ENCODE assay signal across 1 cellular context in genomic region chr3:142098974-142099373, GRCh38.
A peak's percentile ranks its signal among the peaks of the same experiment; 100 is the strongest.
TF ChIP-seq lines count a peak whose summit lies in the region.

No MANE protein-coding gene starts in this region.

TF ChIP-seq in K562, 482 proteins besides CTCF, POLR2A, EP300 and RAD21 (continued from another document):
- no peak for TF ChIP-seq FIP1L1 (IDR thresholded peaks at IDR 0.05; ENCODE audit: low read depth, low read length, poor library complexity, severe bottlenecking)
- TF ChIP-seq BRCA1 (IDR thresholded peaks at IDR 0.05): no peak
- TF ChIP-seq BRCA1 (CRISPR knock-in tag; IDR thresholded peaks at IDR 0.05): no peak
- TF ChIP-seq MEF2D (tag; conservative IDR thresholded peaks at IDR 0.05; ENCODE audit: low read depth): no peak
- TF ChIP-seq STAT5B (CRISPR knock-in tag; IDR thresholded peaks at IDR 0.05): no peak
- TF ChIP-seq U2AF1 (optimal IDR thresholded peaks at IDR 0.05; ENCODE audit: low read depth, low read length): no peak
- no peak for TF ChIP-seq GATAD2B (IDR thresholded peaks at IDR 0.05; ENCODE audit: borderline replicate concordance)
- TF ChIP-seq ZNF436 (CRISPR knock-in tag; IDR thresholded peaks at IDR 0.05): no peak
- no peak for TF ChIP-seq HEY1 (CRISPR knock-in tag; IDR thresholded peaks at IDR 0.05; ENCODE audit: borderline replicate concordance)
- no peak for TF ChIP-seq HMBOX1 (IDR thresholded peaks at IDR 0.05)
- TF ChIP-seq HOXB6 (CRISPR knock-in tag; IDR thresholded peaks at IDR 0.05; ENCODE audit: borderline replicate concordance): no peak
- TF ChIP-seq ETS2 (tag; IDR thresholded peaks at IDR 0.05; ENCODE audit: borderline replicate concordance, poor library complexity, severe bottlenecking): no peak
- no peak for TF ChIP-seq THAP7 (CRISPR knock-in tag; IDR thresholded peaks at IDR 0.05)
- TF ChIP-seq, protein P1, sequence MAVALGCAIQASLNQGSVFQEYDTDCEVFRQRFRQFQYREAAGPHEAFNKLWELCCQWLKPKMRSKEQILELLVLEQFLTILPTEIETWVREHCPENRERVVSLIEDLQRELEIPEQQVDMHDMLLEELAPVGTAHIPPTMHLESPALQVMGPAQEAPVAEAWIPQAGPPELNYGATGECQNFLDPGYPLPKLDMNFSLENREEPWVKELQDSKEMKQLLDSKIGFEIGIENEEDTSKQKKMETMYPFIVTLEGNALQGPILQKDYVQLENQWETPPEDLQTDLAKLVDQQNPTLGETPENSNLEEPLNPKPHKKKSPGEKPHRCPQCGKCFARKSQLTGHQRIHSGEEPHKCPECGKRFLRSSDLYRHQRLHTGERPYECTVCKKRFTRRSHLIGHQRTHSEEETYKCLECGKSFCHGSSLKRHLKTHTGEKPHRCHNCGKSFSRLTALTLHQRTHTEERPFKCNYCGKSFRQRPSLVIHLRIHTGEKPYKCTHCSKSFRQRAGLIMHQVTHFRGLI (CRISPR knock-in tag; IDR thresholded peaks at IDR 0.05): no peak
- TF ChIP-seq JUND (IDR thresholded peaks at IDR 0.05; ENCODE audit: borderline replicate concordance, low read depth, low read length): peak; percentile 92
- peak; percentile 80; the same call in 1 of the 3 replicates for TF ChIP-seq JUND (tag; IDR thresholded peaks at IDR 0.05; ENCODE audit: borderline replicate concordance, low read depth, low read length)
- no peak for TF ChIP-seq ZNF41 (CRISPR knock-in tag; conservative IDR thresholded peaks at IDR 0.05)
- no peak for TF ChIP-seq JUNB (CRISPR knock-in tag; conservative IDR thresholded peaks at IDR 0.05)
- TF ChIP-seq ATF3 (IDR thresholded peaks at IDR 0.05): peak; percentile 87
- no peak for TF ChIP-seq ATF3 (CRISPR knock-in tag; conservative IDR thresholded peaks at IDR 0.05)
- TF ChIP-seq SMARCA4 (IDR thresholded peaks at IDR 0.05): peak; percentile 83; the same call in 1 of the 2 replicates
- TF ChIP-seq SOX6 (IDR thresholded peaks at IDR 0.05): peak; percentile 69
- peak; percentile 33 for TF ChIP-seq MEIS2 (IDR thresholded peaks at IDR 0.05; ENCODE audit: partially characterized antibody)
- peak; percentile 79 for TF ChIP-seq ZEB2 (IDR thresholded peaks at IDR 0.05)
- TF ChIP-seq ZNF639 (CRISPR knock-in tag; conservative IDR thresholded peaks at IDR 0.05 in 1 of 2, IDR thresholded peaks at IDR 0.05 in 1 of 2): no peak
- no peak for TF ChIP-seq MAFF (IDR thresholded peaks at IDR 0.05; ENCODE audit: low read length)
- peak in 1 of 2 experiments; percentile 55; a peak in 1 of 4 replicates for TF ChIP-seq RCOR1 (IDR thresholded peaks at IDR 0.05; ENCODE audit: borderline replicate concordance in 1 of 2, low read depth in 2 of 2, low read length in 2 of 2)
- TF ChIP-seq HNRNPH1 (optimal IDR thresholded peaks at IDR 0.05; ENCODE audit: low read depth, low read length): no peak
- no peak for TF ChIP-seq ZNF217 (CRISPR knock-in tag; IDR thresholded peaks at IDR 0.05)
- no peak; the same call in 1 of the 2 replicates for TF ChIP-seq ZNF766 (CRISPR knock-in tag; conservative IDR thresholded peaks at IDR 0.05)
- TF ChIP-seq RAD51 (IDR thresholded peaks at IDR 0.05; ENCODE audit: borderline replicate concordance, low read depth): 0 out of 2 replicates have a peak, but pooled peaks have one; percentile 42
- no peak for TF ChIP-seq MYC (IDR thresholded peaks at IDR 0.05; ENCODE audit: low read depth, low read length)
- TF ChIP-seq MYC (CRISPR knock-in tag; IDR thresholded peaks at IDR 0.05; ENCODE audit: borderline replicate concordance, low read depth): no peak
- TF ChIP-seq BACH1 (tag; IDR thresholded peaks at IDR 0.05): no peak
